19 cellular contexts compared by ENCODE assay signal in the genomic region with DNA sequence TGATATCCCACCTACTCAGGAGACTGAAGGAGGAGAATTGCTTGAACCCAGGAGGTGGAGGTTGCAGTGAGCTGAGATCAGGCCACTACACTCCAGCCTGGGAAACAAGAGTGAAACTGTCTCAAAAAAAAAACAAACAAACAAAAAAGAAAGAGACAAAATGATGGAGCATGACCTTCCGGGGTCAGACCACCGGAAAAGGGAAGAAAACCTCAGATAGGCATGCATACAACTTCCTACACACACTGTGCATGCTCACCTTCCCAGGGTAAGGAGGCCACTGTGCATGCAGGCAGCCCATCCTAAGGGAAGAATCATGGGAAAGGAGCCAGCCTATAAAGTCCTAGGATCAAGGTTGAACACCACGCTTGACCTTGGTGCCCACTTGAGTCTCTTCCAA.
"Had no signal": no experiment of that assay in that cellular context is flagged by ENCODE, and none has a peak within 500 bp of the region (broad histone marks: within the 10 kb centered on the region; RNA-seq: fewer than 3 reads in every experiment).

No MANE protein-coding gene starts in this region.

- ATAC-seq: activated CD8-positive, alpha-beta T cell treated with anti-CD3 and anti-CD28 coated beads, Interleukin-2, amount 10 ng/mL, durations not matched to agents 7 days and 5 days; activated naive CD8-positive, alpha-beta T cell treated with anti-CD3 and anti-CD28 coated beads, Interleukin-2, amount 50 U/mL, for 24 hours had no signal

- FAIRE-seq: bronchial epithelial cell, TTC549 had no signal

- DNase-seq: activated B cell treated with CpG ODN at 0.5 μM for 24 hours; activated CD4-positive, alpha-beta T cell treated with anti-CD3 and anti-CD28 coated beads for 4 hours; activated CD4-positive, CD25-positive, alpha-beta regulatory T cell treated with anti-CD3 and anti-CD28 coated beads, Interleukin-2, amount 50 U/mL, for 72 hours; activated CD8-positive, alpha-beta memory T cell treated with anti-CD3 and anti-CD28 coated beads, Interleukin-2, amount 50 U/mL, for 4 hours; activated CD8-positive, alpha-beta T cell treated with anti-CD3 and anti-CD28 coated beads, Interleukin-2, amount 10 ng/mL, durations not matched to agents 7 days and 5 days; activated effector memory CD4-positive, alpha-beta T cell treated with Interleukin-2 at 50 U/mL for 16 hours; activated naive CD4-positive, alpha-beta T cell treated with anti-CD3 and anti-CD28 coated beads, Interleukin-2, amount 10 ng/mL, durations not matched to agents 7 days and 5 days; activated naive CD8-positive, alpha-beta T cell treated with anti-CD3 and anti-CD28 coated beads, Interleukin-2, amount 50 U/mL, for 24 hours; activated T-cell treated with anti-CD3 and anti-CD28 coated beads, Interleukin-2, amount 50 U/mL, for 48 hours; caudate nucleus; cerebellar nuclear complex; Karpas-422; NCI-H1930; NCI-H2081 treated with DMSO at 0.1 percent for 48 hours; NCI-H526; NCI-H748 treated with DMSO at 0.1 percent for 48 hours; SW 1271 had no signal
